In the genomic region with DNA sequence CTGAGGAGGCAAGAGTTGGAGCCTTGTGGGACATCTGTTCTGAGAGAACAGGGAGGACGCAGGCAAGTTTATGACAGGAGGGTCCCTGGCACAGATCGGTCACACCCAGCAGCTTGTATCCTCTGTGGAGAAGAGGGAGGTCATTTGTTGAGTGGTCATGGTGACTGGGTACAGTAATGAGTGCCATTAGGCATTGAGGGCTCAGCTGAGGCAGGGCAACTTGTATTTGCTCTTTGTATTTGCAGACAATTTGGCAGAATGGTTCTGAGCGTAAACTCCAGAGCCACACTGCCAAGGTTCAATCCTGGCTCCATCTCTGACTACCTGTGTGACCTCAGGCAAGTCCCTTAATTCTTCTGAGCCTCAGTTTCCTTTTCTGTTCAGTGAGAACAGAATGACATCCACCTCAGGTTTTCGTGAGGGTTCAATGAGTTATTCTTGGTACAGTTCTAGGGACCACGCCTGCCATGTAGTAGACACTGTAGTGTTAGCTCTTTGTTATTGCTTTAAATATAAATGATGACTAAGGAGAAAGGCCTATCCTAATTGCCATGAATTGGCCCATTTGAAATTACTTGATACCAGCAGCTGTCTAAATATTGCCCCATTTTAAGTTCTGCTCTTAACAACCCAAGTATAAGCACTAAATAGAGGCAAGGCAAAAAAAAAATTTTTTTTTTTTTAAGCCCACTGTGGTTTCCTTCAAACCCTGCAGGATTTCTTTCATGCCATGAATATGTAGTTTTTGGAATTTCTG, we compare ENCODE assay signal across 1 cellular context.
TF ChIP-seq lines count a peak whose summit lies in the region.

No MANE protein-coding gene starts in this region.

TF ChIP-seq in HepG2, 621 proteins besides CTCF, POLR2A, EP300 and RAD21 (continued from another document):
- no peak for TF ChIP-seq MNT (IDR thresholded peaks at IDR 0.05)
- no peak for TF ChIP-seq ZNF737 (CRISPR knock-in tag; IDR thresholded peaks at IDR 0.05; ENCODE audit: borderline replicate concordance)
- TF ChIP-seq MAFF (IDR thresholded peaks at IDR 0.05; ENCODE audit: low read depth, low read length), result peak; percentile 63
TF ChIP-seq in HepG2: peak in this region for 2.
